In the genomic region with DNA sequence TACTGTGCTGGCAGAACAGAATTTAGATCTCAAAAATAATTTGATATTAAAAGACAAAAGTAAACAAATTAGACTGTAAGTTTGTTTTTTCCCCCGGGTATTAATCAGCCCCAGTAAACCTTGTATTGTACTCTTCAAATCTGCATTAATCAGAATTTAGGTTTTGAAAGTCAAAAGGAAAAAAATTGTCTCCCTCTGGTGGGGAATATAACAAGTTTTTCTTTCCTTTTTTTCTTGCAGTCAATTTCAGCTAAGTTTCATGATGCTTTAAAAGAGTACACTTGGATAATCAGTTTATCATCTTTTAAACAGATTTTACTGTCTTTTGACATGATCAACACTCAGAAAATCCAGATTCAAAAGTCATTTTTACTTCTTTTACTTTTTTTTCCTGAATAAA, we compare ENCODE assay signal across 12 cellular contexts.
DNase-seq lines count a peak whose midpoint lies in the region; ATAC-seq and TF ChIP-seq lines count a peak whose summit lies in the region.
"Had no signal": no experiment of that assay in that cellular context is flagged by ENCODE, and none has a peak within 500 bp of the region (broad histone marks: within the 10 kb centered on the region; RNA-seq: fewer than 3 reads in every experiment).

No MANE protein-coding gene starts in this region.

- H3F3A ChIP-seq in SK-N-SH (replicated peaks; ENCODE audit: insufficient read depth) (no peaks in the 10 kb centered on the region), smooth muscle cell (ENCODE audit: low read depth) (no peaks in the 10 kb centered on the region)

- no TSS peak for BruUV-seq in Panc1 (replicated peaks; lab: Mats Ljungman, UMichigan)

- H3K36me3 ChIP-seq in SK-N-SH (replicated peaks in 1 of 2; ENCODE audit: control insufficient read depth in 1 of 2, insufficient read depth in 2 of 2, low read length in 1 of 2), result no peaks in the 10 kb centered on the region
- no peaks in the 10 kb centered on the region for H3K36me3 ChIP-seq in Panc1 (ENCODE audit: control insufficient read depth, insufficient read depth, low read length)
- no peaks in the 10 kb centered on the region for H3K36me3 ChIP-seq in smooth muscle cell (ENCODE audit: low read depth)
- H3K36me3 ChIP-seq: lower lobe of right lung had no signal

- H3K4me3 ChIP-seq in SK-N-SH (ENCODE audit: low read depth in 2 of 2, low read length in 1 of 2), result no peak overlapping the region
- H3K4me3 ChIP-seq in Panc1 (ENCODE audit: low read depth in 2 of 2, low read length in 2 of 2), result no peak overlapping the region
- no peak overlapping the region for H3K4me3 ChIP-seq in fibroblast of villous mesenchyme (ENCODE audit: low read depth, low read length)
- no peak overlapping the region for H3K4me3 ChIP-seq in smooth muscle cell
- H3K4me3 ChIP-seq: lower lobe of right lung had no signal

- H3K9me2 ChIP-seq in SK-N-SH, result no peaks in the 10 kb centered on the region

- H3K27me3 ChIP-seq in SK-N-SH (ENCODE audit: insufficient read depth), result no peaks in the 10 kb centered on the region; the same call in 1 of the 2 replicates
- peaks cover 7% of the 10 kb centered on the region; the same call in 1 of the 2 replicates for H3K27me3 ChIP-seq in Panc1 (ENCODE audit: control insufficient read depth, insufficient read depth, low read length)
- no peaks in the 10 kb centered on the region for H3K27me3 ChIP-seq in smooth muscle cell (ENCODE audit: low read depth)

- H3K9me3 ChIP-seq in SK-N-SH (no peaks in the 10 kb centered on the region), Panc1 (ENCODE audit: control insufficient read depth, insufficient read depth, low read depth, low read length) (no peaks in the 10 kb centered on the region), smooth muscle cell (replicated peaks; ENCODE audit: low read depth) (no peaks in the 10 kb centered on the region)
- H3K9me3 ChIP-seq: lower lobe of right lung had no signal

- no peak overlapping the region for H3K4me2 ChIP-seq in SK-N-SH
- H3K4me2 ChIP-seq in smooth muscle cell, result no peak overlapping the region

- H2AFZ ChIP-seq in SK-N-SH (ENCODE audit: low read depth) (no peak overlapping the region), smooth muscle cell (ENCODE audit: low read depth) (no peak overlapping the region)

- no peaks in the 10 kb centered on the region for H3K4me1 ChIP-seq in SK-N-SH (ENCODE audit: control insufficient read depth in 1 of 2, insufficient read depth in 2 of 2, low read depth in 1 of 2, low read length in 1 of 2)
- H3K4me1 ChIP-seq in Panc1 (ENCODE audit: control insufficient read depth, insufficient read depth, low read length), result no peaks in the 10 kb centered on the region
- H3K4me1 ChIP-seq in smooth muscle cell (ENCODE audit: low read depth), result no peaks in the 10 kb centered on the region
- H3K4me1 ChIP-seq: lower lobe of right lung had no signal

- DNase-seq in SK-N-SH, result no peak
- DNase-seq in Panc1 (ENCODE audit: low read depth, low spot score), result no peak
- peak; percentile 5 for DNase-seq in fibroblast of villous mesenchyme (ENCODE audit: low read depth)
- no peak for DNase-seq in smooth muscle cell (lab: John Stamatoyannopoulos, UW; ENCODE audit: unreplicated experiment)
- DNase-seq in mucosa of gallbladder (ENCODE audit: low spot score), result no peak
- DNase-seq: activated T-cell treated with anti-CD3 and anti-CD28 coated beads, Interleukin-2, amount 50 U/mL, for 1 hour; CD4-positive, alpha-beta memory T cell; lower lobe of right lung; T-cell had no signal

- TF ChIP-seq EP300 in SK-N-SH (IDR thresholded peaks at IDR 0.05; ENCODE audit: borderline replicate concordance in 1 of 2, low read depth in 1 of 2, low read length in 1 of 2), result no peak

- TF ChIP-seq CTCF in SK-N-SH (IDR thresholded peaks at IDR 0.05) (peak; percentile 55), Panc1 (IDR thresholded peaks at IDR 0.05) (peak; percentile 36; the same call in 1 of the 2 replicates), fibroblast of villous mesenchyme (IDR thresholded peaks at IDR 0.05; ENCODE audit: insufficient read depth, low read depth, low read length) (peak; percentile 27), smooth muscle cell (IDR thresholded peaks at IDR 0.05; ENCODE audit: borderline replicate concordance, insufficient read depth, poor library complexity, severe bottlenecking) (peak; percentile 23)

- intact Hi-C loops in Panc1 (cut with micrococcal nuclease; ENCODE audit: unreplicated experiment), result loop anchor here (5.0 kb wide), 1 partner anchor 367 kb away; no protein-coding TSS in a partner anchor

- H4K20me1 ChIP-seq in SK-N-SH (ENCODE audit: insufficient read depth) (no peaks in the 10 kb centered on the region), smooth muscle cell (ENCODE audit: low read depth) (no peaks in the 10 kb centered on the region)

- H3K9ac ChIP-seq in SK-N-SH (no peak overlapping the region), smooth muscle cell (ENCODE audit: low read depth) (no peak overlapping the region)

- CTCF ChIA-PET in SK-N-SH (lab: Yijun Ruan, JAX) (interaction anchor here (1.0 to 1.8 kb wide), 3 partner anchors 10 to 369 kb away, joined by 3 to 4 read pairs (median 3); no protein-coding TSS in a partner anchor), Panc1 (lab: Charles Lee) (interaction anchor here (0.6 to 0.7 kb wide), 2 partner anchors 32 to 1257 kb away, joined by 3 read pairs; no protein-coding TSS in a partner anchor)

- 0% methylated on average over 1 of the region's 1 CpG for WGBS in SK-N-SH (ENCODE audit: low lambda C conversion rate)
- 71% methylated on average over 1 of the region's 1 CpG for WGBS in smooth muscle cell (ENCODE audit: low lambda C conversion rate)

- H3K79me2 ChIP-seq in SK-N-SH (ENCODE audit: insufficient read depth), result no peaks in the 10 kb centered on the region
- no peaks in the 10 kb centered on the region for H3K79me2 ChIP-seq in smooth muscle cell (ENCODE audit: low read depth)

- no peak overlapping the region for H3K27ac ChIP-seq in SK-N-SH (ENCODE audit: low read depth in 2 of 2, low read length in 1 of 2)
- H3K27ac ChIP-seq in Panc1 (ENCODE audit: low read length), result no peak overlapping the region
- H3K27ac ChIP-seq in smooth muscle cell (ENCODE audit: low read depth), result no peak overlapping the region
- H3K27ac ChIP-seq: lower lobe of right lung had no signal

- in situ Hi-C loops in Panc1 (cut with HindIII; ENCODE audit: low pct_unique_long_range_greater_than_20kb, low sequenced_read_pairs), result no loop called here

- no peak for ATAC-seq in SK-N-SH treated with all-trans-retinoic acid at 6 μM for 48 hours
- ATAC-seq in Panc1, result no peak
- ATAC-seq in HG03196 (IDR thresholded peaks at IDR 0.05; ENCODE audit: unreplicated experiment), result no peak
- no peak for ATAC-seq in HG03342 (IDR thresholded peaks at IDR 0.05; ENCODE audit: unreplicated experiment)
- ATAC-seq: lower lobe of right lung, T-cell had no signal

- POLR2A ChIA-PET in SK-N-SH (lab: Yijun Ruan, JAX), result no interaction called here
- POLR2A ChIA-PET in Panc1 (lab: Charles Lee), result no interaction called here

- 0 out of 2 replicates have a peak, but pooled peaks have one; percentile 7 for TF ChIP-seq RAD21 in SK-N-SH (IDR thresholded peaks at IDR 0.05; ENCODE audit: low read length)

TF ChIP-seq in SK-N-SH, 30 proteins besides CTCF, POLR2A, EP300 and RAD21 (continues in another document):
- TF ChIP-seq TCF12 (IDR thresholded peaks at IDR 0.05) (no peak), MXI1 (IDR thresholded peaks at IDR 0.05; ENCODE audit: low read depth, low read length) (no peak), ELF1 (IDR thresholded peaks at IDR 0.05) (no peak), JUND (IDR thresholded peaks at IDR 0.05) (no peak), FOXM1 (IDR thresholded peaks at IDR 0.05; ENCODE audit: low read depth) (no peak), TAF1 (IDR thresholded peaks at IDR 0.05; ENCODE audit: borderline replicate concordance, low read depth, low read length) (no peak), FOXJ3 (CRISPR knock-in tag; IDR thresholded peaks at IDR 0.05) (no peak)

TF ChIP-seq in SK-N-SH treated with all-trans-retinoic acid at 6 μM for 48 hours, 23 proteins besides CTCF, POLR2A, EP300 and RAD21:
- TF ChIP-seq CSDC2 (CRISPR knock-in tag; IDR thresholded peaks at IDR 0.05), result no peak
